Comparison of ENCODE assay signal across 8 cellular contexts in the genomic region with DNA sequence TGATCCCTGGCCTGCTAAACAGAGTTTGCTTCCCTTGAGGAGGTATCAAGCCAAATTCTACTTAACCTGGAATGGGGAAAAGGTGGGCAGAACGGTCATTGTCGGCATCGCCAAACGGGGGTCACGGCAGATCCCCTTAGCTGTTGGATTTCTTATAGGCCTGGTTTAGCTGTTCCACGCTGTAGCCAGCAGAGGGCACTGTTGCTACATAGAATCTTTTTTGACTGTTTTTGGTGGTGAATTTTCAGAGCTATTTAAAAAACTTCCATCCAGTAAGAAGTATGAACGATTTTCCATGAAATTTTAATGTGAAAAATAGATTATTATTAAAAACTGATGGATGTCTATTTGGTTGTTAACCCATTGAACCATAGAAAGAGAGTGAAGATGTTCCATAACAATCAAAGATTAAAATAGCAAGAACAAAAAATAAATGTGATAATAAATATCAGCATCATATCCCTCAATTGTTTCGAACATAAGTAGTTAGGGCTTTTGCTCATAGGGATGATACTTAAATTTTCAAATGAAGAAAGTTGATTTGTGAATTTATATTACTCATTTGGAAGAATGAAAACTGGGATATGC. TPM values are rescaled to one million over a fixed set of nuclear protein-coding genes. Genes with fewer than 3 reads are reported as not detected.
DNase-seq lines count a peak whose midpoint lies in the region; ATAC-seq and TF ChIP-seq lines count a peak whose summit lies in the region.

No MANE protein-coding gene starts in this region.

- H3K9me3 ChIP-seq in mucosa of descending colon = no peaks in the 10 kb centered on the region
- no peaks in the 10 kb centered on the region for H3K9me3 ChIP-seq in upper lobe of left lung

- peak; percentile 42 for DNase-seq in stimulated activated CD4-positive, alpha-beta T cell treated with anti-CD3 and anti-CD28 coated beads, Interleukin-15, amount 100 ng/mL, for 24 hours
- DNase-seq in stimulated activated CD4-positive, alpha-beta T cell treated with anti-CD3 and anti-CD28 coated beads, Interleukin-12 subunit alpha, Interleukin-12 subunit beta, amount 100 ng/mL, for 4 hours = no peak
- peak; percentile 64 for DNase-seq in LHCN-M2 (ENCODE audit: low read depth)
- DNase-seq in epithelial cell of proximal tubule (ENCODE audit: low read depth) = no peak
- peak in 2 of 3 donors; percentile 20 to 22 for DNase-seq in mucosa of descending colon
- peak in 1 of 2 donors; percentile 22 for DNase-seq in upper lobe of left lung
- DNase-seq in omental fat pad (ENCODE audit: low spot score) = no peak

- no peak for TF ChIP-seq POLR2A in upper lobe of left lung (IDR thresholded peaks at IDR 0.05)

- intact Hi-C loops in mucosa of descending colon (cut with DNase I, micrococcal nuclease) = no loop called here

- TF ChIP-seq CTCF in VCaP (conservative IDR thresholded peaks at IDR 0.05) (peak; percentile 79), epithelial cell of proximal tubule (conservative IDR thresholded peaks at IDR 0.05; ENCODE audit: low read depth, low read length) (peak; percentile 76), mucosa of descending colon (IDR thresholded peaks at IDR 0.05) (peak; percentile 9), upper lobe of left lung (IDR thresholded peaks at IDR 0.05) (peak; percentile 27 to 81 (median 47)), omental fat pad (IDR thresholded peaks at IDR 0.05) (no peak)

- H3K4me3 ChIP-seq in epithelial cell of proximal tubule (ENCODE audit: low read depth, low read length) (no peak overlapping the region), mucosa of descending colon (no peak overlapping the region), upper lobe of left lung (peak overlapping the region in 1 of 4 donors; percentile 40)

- no peaks in the 10 kb centered on the region for H3K4me1 ChIP-seq in mucosa of descending colon (ENCODE audit: low read depth)
- H3K4me1 ChIP-seq in upper lobe of left lung = no peaks in the 10 kb centered on the region

- peak; percentile 51 for ATAC-seq in mucosa of descending colon
- peak in 1 of 2 donors; percentile 83 for ATAC-seq in upper lobe of left lung (ENCODE audit: low FRiP score in 2 of 2)
- no peak for ATAC-seq in omental fat pad (ENCODE audit: low FRiP score)

- no peak for TF ChIP-seq EP300 in upper lobe of left lung (IDR thresholded peaks at IDR 0.05)

- H3K36me3 ChIP-seq in mucosa of descending colon (ENCODE audit: low read depth) = no peaks in the 10 kb centered on the region
- H3K36me3 ChIP-seq in upper lobe of left lung = no peaks in the 10 kb centered on the region

- no peak overlapping the region for H3K27ac ChIP-seq in VCaP
- no peak overlapping the region for H3K27ac ChIP-seq in upper lobe of left lung

- WGBS in upper lobe of left lung, 2 donors = 10 to 19% methylated on average over 4 to 8 of the region's 8 CpGs

- H3K27me3 ChIP-seq in upper lobe of left lung = peaks cover 0 to 10% (median 0%) of the 10 kb centered on the region in 4 donors

RNA-seq across cellular contexts. Expression of a gene that starts 56.6 kb away (rescaled TPM):
- total RNA-seq in LHCN-M2 (2014; rRNA removed) = 5.8 and 6.3 TPM in 2 replicates
- polyA plus RNA-seq in LHCN-M2 (2012) = 11.4 TPM
- total RNA-seq in epithelial cell of proximal tubule = 0.29 and 2.8 TPM in 2 replicates
- total RNA-seq in mucosa of descending colon = 100 to 1,000 TPM in 1 of 3 donors, 10 to 100 TPM in 2; 27.2 to 172 (median 33.3) TPM
- total RNA-seq in upper lobe of left lung = 100 to 1,000 TPM in 1 of 6 donors, 10 to 100 TPM in 5; 18.3 to 175 (median 30.5) TPM
- 100 to 1,000 TPM; 244 to 714 (median 523) TPM for total RNA-seq in omental fat pad

Comparison
In these comparisons a context has a peak if more than half of its experiments do, and no peak if none do; other contexts are left out.
1. DNase-seq: peak in stimulated activated CD4-positive, alpha-beta T cell treated with anti-CD3 and anti-CD28 coated beads, Interleukin-15, amount 100 ng/mL, for 24 hours (single experiment), LHCN-M2 (single experiment) and mucosa of descending colon (2 of 3); none in stimulated activated CD4-positive, alpha-beta T cell treated with anti-CD3 and anti-CD28 coated beads, Interleukin-12 subunit alpha, Interleukin-12 subunit beta, amount 100 ng/mL, for 4 hours (single experiment), epithelial cell of proximal tubule (single experiment) and omental fat pad (single experiment).
2. CTCF ChIP-seq: peak in VCaP (single experiment), epithelial cell of proximal tubule (single experiment), mucosa of descending colon (single experiment) and upper lobe of left lung (6 of 6); none in omental fat pad (0 of 3).